ENCODE assay signal across 1 cellular context in the genomic region with DNA sequence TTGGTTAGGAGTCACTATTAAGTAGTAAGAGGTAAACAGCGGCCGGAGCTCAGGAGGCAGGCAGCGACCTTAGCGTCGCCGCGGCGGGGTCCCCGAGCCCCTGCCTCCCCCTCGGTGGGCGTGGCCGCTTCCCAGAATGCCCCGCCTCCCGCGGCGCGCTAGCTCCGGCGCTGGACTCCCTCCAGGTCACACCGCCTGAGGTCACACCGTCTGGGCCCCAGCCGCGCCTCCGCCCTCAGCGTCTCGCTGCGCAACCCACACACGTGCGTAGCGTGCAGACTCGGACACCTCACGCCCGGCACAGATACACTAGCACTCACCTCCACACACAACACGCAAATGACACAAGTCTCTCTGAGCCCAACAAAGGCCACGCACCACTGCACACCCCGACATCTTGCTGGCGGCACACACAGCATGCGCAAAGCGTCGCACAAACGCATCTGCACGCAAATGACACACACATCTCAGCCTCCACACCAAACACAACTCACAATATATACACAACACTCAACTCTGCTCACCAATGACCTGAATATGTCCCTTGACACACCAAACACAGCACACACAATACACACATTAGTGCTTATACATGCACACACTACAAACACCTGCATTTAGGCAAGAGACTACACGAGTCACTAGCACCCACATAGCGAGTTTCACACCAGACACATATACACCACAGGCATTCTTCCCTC.
TF ChIP-seq lines count a peak whose summit lies in the region.

No MANE protein-coding gene starts in this region.

TF ChIP-seq in GM12878, 131 proteins besides CTCF, POLR2A, EP300 and RAD21:
- no peak for TF ChIP-seq BCL11A (IDR thresholded peaks at IDR 0.05; ENCODE audit: low read depth, low read length)
- TF ChIP-seq, protein P1, sequence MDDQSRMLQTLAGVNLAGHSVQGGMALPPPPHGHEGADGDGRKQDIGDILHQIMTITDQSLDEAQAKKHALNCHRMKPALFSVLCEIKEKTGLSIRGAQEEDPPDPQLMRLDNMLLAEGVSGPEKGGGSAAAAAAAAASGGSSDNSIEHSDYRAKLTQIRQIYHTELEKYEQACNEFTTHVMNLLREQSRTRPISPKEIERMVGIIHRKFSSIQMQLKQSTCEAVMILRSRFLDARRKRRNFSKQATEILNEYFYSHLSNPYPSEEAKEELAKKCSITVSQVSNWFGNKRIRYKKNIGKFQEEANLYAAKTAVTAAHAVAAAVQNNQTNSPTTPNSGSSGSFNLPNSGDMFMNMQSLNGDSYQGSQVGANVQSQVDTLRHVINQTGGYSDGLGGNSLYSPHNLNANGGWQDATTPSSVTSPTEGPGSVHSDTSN (IDR thresholded peaks at IDR 0.05; ENCODE audit: insufficient replicate concordance, low read depth, low read length) = peak; percentile 2
- TF ChIP-seq RUNX3 (IDR thresholded peaks at IDR 0.05; ENCODE audit: low read length) = 0 out of 2 replicates have a peak, but pooled peaks have one; percentile 10
- TF ChIP-seq, protein P2, sequence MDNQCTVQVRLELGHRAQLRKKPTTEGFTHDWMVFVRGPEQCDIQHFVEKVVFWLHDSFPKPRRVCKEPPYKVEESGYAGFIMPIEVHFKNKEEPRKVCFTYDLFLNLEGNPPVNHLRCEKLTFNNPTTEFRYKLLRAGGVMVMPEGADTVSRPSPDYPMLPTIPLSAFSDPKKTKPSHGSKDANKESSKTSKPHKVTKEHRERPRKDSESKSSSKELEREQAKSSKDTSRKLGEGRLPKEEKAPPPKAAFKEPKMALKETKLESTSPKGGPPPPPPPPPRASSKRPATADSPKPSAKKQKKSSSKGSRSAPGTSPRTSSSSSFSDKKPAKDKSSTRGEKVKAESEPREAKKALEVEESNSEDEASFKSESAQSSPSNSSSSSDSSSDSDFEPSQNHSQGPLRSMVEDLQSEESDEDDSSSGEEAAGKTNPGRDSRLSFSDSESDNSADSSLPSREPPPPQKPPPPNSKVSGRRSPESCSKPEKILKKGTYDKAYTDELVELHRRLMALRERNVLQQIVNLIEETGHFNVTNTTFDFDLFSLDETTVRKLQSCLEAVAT (IDR thresholded peaks at IDR 0.05) = no peak
- no peak for TF ChIP-seq RCOR1 (conservative IDR thresholded peaks at IDR 0.05; ENCODE audit: low read depth, low read length)
- no peak for TF ChIP-seq NFXL1 (IDR thresholded peaks at IDR 0.05; ENCODE audit: borderline replicate concordance)
- no peak for TF ChIP-seq TAF1 (IDR thresholded peaks at IDR 0.05; ENCODE audit: borderline replicate concordance, low read depth, low read length)
- TF ChIP-seq SMC3 (IDR thresholded peaks at IDR 0.05; ENCODE audit: borderline replicate concordance, low read length) = no peak
- TF ChIP-seq, protein P3, sequence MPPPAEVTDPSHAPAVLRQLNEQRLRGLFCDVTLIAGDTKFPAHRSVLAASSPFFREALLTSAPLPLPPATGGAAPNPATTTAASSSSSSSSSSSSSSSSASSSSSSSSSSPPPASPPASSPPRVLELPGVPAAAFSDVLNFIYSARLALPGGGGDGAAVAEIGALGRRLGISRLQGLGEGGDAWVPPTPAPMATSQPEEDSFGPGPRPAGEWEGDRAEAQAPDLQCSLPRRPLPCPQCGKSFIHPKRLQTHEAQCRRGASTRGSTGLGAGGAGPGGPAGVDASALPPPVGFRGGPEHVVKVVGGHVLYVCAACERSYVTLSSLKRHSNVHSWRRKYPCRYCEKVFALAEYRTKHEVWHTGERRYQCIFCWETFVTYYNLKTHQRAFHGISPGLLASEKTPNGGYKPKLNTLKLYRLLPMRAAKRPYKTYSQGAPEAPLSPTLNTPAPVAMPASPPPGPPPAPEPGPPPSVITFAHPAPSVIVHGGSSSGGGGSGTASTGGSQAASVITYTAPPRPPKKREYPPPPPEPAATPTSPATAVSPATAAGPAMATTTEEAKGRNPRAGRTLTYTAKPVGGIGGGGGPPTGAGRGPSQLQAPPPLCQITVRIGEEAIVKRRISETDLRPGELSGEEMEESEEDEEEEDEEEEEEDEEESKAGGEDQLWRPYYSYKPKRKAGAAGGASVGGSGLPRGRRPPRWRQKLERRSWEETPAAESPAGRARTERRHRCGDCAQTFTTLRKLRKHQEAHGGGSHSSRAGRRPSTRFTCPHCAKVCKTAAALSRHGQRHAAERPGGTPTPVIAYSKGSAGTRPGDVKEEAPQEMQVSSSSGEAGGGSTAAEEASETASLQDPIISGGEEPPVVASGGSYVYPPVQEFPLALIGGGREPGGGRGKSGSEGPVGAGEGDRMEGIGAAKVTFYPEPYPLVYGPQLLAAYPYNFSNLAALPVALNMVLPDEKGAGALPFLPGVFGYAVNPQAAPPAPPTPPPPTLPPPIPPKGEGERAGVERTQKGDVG (CRISPR knock-in tag; IDR thresholded peaks at IDR 0.05) = no peak
- TF ChIP-seq PML (IDR thresholded peaks at IDR 0.05; ENCODE audit: low read length) = no peak
- TF ChIP-seq, protein P4, sequence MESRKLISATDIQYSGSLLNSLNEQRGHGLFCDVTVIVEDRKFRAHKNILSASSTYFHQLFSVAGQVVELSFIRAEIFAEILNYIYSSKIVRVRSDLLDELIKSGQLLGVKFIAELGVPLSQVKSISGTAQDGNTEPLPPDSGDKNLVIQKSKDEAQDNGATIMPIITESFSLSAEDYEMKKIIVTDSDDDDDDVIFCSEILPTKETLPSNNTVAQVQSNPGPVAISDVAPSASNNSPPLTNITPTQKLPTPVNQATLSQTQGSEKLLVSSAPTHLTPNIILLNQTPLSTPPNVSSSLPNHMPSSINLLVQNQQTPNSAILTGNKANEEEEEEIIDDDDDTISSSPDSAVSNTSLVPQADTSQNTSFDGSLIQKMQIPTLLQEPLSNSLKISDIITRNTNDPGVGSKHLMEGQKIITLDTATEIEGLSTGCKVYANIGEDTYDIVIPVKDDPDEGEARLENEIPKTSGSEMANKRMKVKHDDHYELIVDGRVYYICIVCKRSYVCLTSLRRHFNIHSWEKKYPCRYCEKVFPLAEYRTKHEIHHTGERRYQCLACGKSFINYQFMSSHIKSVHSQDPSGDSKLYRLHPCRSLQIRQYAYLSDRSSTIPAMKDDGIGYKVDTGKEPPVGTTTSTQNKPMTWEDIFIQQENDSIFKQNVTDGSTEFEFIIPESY (IDR thresholded peaks at IDR 0.05) = no peak
- TF ChIP-seq CREM (IDR thresholded peaks at IDR 0.05; ENCODE audit: low read depth) = no peak
- no peak for TF ChIP-seq SREBF1 (IDR thresholded peaks at IDR 0.05; ENCODE audit: low read length)
- TF ChIP-seq, protein P5, sequence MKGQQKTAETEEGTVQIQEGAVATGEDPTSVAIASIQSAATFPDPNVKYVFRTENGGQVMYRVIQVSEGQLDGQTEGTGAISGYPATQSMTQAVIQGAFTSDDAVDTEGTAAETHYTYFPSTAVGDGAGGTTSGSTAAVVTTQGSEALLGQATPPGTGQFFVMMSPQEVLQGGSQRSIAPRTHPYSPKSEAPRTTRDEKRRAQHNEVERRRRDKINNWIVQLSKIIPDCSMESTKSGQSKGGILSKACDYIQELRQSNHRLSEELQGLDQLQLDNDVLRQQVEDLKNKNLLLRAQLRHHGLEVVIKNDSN (IDR thresholded peaks at IDR 0.05; ENCODE audit: borderline replicate concordance, extremely low read length, insufficient read depth, low read depth, low read length) = no peak
- TF ChIP-seq, protein P6, sequence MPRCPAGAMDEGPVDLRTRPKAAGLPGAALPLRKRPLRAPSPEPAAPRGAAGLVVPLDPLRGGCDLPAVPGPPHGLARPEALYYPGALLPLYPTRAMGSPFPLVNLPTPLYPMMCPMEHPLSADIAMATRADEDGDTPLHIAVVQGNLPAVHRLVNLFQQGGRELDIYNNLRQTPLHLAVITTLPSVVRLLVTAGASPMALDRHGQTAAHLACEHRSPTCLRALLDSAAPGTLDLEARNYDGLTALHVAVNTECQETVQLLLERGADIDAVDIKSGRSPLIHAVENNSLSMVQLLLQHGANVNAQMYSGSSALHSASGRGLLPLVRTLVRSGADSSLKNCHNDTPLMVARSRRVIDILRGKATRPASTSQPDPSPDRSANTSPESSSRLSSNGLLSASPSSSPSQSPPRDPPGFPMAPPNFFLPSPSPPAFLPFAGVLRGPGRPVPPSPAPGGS (IDR thresholded peaks at IDR 0.05; ENCODE audit: borderline replicate concordance, insufficient read depth, low read depth, low read length, poor library complexity, severe bottlenecking) = peak; percentile 79
- no peak for TF ChIP-seq RELA (IDR thresholded peaks at IDR 0.05; ENCODE audit: borderline replicate concordance, partially characterized antibody)
TF ChIP-seq in GM12878: peak in this region for 3.
